In the genomic region with DNA sequence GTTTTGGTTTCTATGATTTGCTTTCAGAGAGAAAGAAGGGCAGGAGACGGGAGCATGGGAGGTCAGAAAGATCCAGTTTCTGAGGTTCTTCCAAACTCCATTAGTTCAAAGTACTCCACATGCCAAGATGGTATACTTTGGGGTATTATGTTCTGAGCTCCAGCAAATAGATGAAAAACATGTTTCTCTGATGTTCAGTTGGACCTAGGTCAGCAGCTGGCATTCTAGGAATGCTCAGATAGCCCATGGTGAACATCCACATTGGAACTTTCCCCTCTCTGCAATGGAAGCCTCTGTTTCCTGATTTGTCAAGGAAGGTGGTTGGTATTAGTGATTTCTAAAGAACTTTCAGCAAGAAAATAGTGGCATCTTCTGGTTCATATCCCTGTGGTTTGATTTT, we compare ENCODE assay signal across 19 cellular contexts.
"Had no signal": no experiment of that assay in that cellular context is flagged by ENCODE, and none has a peak within 500 bp of the region (broad histone marks: within the 10 kb centered on the region; RNA-seq: fewer than 3 reads in every experiment).

No MANE protein-coding gene starts in this region.

- H3K36me3 ChIP-seq: SJSA1 had no signal

- H3K4me3 ChIP-seq: SJSA1, SK-N-MC had no signal

- H3K27ac ChIP-seq: SJSA1, SK-N-MC had no signal

- DNase-seq: KBM-7, MV-4-11, NCI-H1048, NCI-H1105, NCI-H1417, NCI-H1436 treated with DMSO at 0.1 percent for 48 hours, NCI-H1694, NCI-H187 treated with DMSO at 0.1 percent for 48 hours, NCI-H2029 treated with DMSO at 0.1 percent for 48 hours, NCI-H2107, NCI-H2227 treated with DMSO at 0.1 percent for 48 hours, NCI-H524, NCI-H526 treated with DMSO at 0.1 percent for 48 hours, NCI-H748 treated with DMSO at 0.1 percent for 48 hours, Right ventricle myocardium superior, RPMI8226, SIG-M5 had no signal

- H3K27me3 ChIP-seq: SJSA1 had no signal

- H3K9me3 ChIP-seq: SJSA1 had no signal
